In the genomic region with DNA sequence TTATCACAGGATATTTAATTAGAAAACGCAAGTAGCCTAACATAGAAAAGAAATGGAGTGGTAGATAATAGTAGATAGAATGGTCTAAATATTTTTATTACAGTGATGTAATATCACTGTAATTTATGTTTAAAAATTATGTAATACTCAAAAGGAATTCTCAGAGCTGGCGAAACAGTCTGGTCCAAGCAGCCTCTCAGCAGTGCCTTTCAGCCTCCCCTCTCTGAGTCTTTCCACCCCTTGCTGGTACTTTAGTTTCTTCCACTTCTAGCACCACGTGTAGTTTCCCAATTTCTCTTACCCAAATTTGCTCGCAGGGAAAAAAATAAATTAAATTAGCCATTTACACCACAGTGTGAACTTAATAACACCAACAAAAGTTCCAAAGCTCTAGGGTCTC, we compare ENCODE assay signal across 1 cellular context.
TF ChIP-seq lines count a peak whose summit lies in the region.

No MANE protein-coding gene starts in this region.

TF ChIP-seq in IMR-90, 13 proteins besides CTCF, POLR2A, EP300 and RAD21 (continued from another document):
- TF ChIP-seq RCOR1 (IDR thresholded peaks at IDR 0.05; ENCODE audit: insufficient replicate concordance, low read length) (no peak), CHD1 (IDR thresholded peaks at IDR 0.05; ENCODE audit: low read depth, low read length) (no peak), MXI1 (IDR thresholded peaks at IDR 0.05; ENCODE audit: borderline replicate concordance, low read depth, low read length) (no peak), CEBPB (IDR thresholded peaks at IDR 0.05; ENCODE audit: low read depth, low read length) (no peak), SMC3 (IDR thresholded peaks at IDR 0.05; ENCODE audit: low read depth, low read length) (no peak), BHLHE40 (IDR thresholded peaks at IDR 0.05; ENCODE audit: low read depth, low read length) (no peak), NFE2L2 (IDR thresholded peaks at IDR 0.05; ENCODE audit: low read depth, low read length) (no peak), MAFK (IDR thresholded peaks at IDR 0.05; ENCODE audit: low read depth, low read length) (no peak), RFX5 (IDR thresholded peaks at IDR 0.05; ENCODE audit: low read depth, low read length) (no peak), FOS (IDR thresholded peaks at IDR 0.05; ENCODE audit: low read depth, low read length) (no peak)
- TF ChIP-seq, protein P1, sequence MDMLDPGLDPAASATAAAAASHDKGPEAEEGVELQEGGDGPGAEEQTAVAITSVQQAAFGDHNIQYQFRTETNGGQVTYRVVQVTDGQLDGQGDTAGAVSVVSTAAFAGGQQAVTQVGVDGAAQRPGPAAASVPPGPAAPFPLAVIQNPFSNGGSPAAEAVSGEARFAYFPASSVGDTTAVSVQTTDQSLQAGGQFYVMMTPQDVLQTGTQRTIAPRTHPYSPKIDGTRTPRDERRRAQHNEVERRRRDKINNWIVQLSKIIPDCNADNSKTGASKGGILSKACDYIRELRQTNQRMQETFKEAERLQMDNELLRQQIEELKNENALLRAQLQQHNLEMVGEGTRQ (IDR thresholded peaks at IDR 0.05; ENCODE audit: low read depth, low read length) = no peak
